Comparison of ENCODE assay signal across 1 cellular context in the genomic region with DNA sequence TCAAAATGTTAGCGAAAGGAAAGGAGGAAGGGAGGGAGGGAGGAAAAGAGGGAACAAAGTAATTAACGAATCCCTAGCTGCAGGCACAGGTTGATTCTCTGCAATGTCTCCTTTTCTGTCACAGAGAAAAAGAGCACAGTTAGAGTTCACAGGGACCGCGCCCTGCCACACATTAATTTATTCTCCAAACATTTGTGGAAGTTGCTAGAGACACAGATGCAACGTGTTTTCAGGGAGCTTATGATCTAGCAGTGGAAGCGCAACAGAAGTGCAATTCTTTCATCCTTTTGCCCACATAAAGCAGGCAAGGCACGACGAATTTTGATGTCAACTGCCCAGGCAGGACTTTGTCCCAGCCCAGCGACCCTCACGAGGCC.
TF ChIP-seq lines count a peak whose summit lies in the region.

No MANE protein-coding gene starts in this region.

TF ChIP-seq in GM23338, 12 proteins besides CTCF, POLR2A, EP300 and RAD21 (continued from another document):
- no peak for TF ChIP-seq REST (IDR thresholded peaks at IDR 0.05; ENCODE audit: unreplicated experiment)
- no peak for TF ChIP-seq POLR2AphosphoS5 (IDR thresholded peaks at IDR 0.05; ENCODE audit: low read depth)
TF ChIP-seq in GM23338: peak in this region for 0.
